ENCODE assay signal across 8 cellular contexts in the genomic region with DNA sequence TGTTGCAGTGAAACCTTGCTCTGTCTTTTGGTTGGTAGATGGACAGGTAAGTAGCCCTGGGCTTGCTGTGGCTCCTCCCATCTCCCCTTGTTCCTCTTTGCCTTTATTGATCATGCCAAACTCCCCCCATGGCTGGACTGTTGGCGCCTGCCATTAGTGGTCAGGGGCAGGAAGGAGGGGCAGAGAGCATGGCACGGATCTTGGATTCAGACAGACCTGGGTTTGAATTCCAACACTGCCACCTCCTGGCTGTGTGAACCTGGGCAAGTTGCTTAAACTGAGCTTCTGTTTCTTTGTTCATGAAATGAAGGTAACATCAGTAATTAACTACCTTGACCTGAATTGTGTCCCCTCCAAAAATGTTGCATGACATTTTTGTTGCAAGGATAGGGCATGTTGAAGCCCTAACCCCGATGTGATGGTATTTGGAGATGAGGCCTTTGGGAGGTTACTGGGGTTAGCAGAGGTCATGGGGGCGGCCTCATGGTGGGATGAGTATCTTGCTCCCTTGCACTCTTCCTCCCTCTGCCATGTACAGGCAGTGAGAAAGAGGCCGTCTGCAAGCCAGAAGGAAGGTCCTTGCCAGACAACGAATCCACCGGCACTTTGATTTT. TPM values are rescaled to one million over a fixed set of nuclear protein-coding genes. Genes with fewer than 3 reads are reported as not detected.
DNase-seq lines count a peak whose midpoint lies in the region; ATAC-seq, FAIRE-seq and TF ChIP-seq lines count a peak whose summit lies in the region.

No MANE protein-coding gene starts in this region.

- no peak for FAIRE-seq in kidney (lab: Jason Lieb, UNC)

- H3K27me3 Mint-ChIP-seq in activated naive CD8-positive, alpha-beta T cell treated with anti-CD3 and anti-CD28 coated beads for 36 hours, result no peaks in the 10 kb centered on the region

- no peak overlapping the region for H3K27ac Mint-ChIP-seq in activated naive CD8-positive, alpha-beta T cell treated with anti-CD3 and anti-CD28 coated beads for 36 hours

- H3K4me1 Mint-ChIP-seq in activated naive CD8-positive, alpha-beta T cell treated with anti-CD3 and anti-CD28 coated beads for 36 hours, result peaks cover 17% of the 10 kb centered on the region

- DNase-seq in AG10803 (ENCODE audit: low read depth) (peak; percentile 38), NCI-H146 (lab: John Stamatoyannopoulos, UW) (peak; percentile 78), kidney (no peak), ureter (ENCODE audit: low spot score) (no peak)
- DNase-seq in activated naive CD8-positive, alpha-beta T cell treated with anti-CD3 and anti-CD28 coated beads for 36 hours, result peak; percentile 28
- DNase-seq in activated effector memory CD4-positive, alpha-beta T cell treated with anti-CD3 and anti-CD28 coated beads, Interleukin-2, amount 50 U/mL, for 16 hours, result no peak

- ATAC-seq in HG03469 (IDR thresholded peaks at IDR 0.05; ENCODE audit: unreplicated experiment), result no peak

- intact Hi-C loops in kidney (cut with DNase I), result loop anchor here (10.0 kb wide), 1 partner anchor 250 kb away; no protein-coding TSS in a partner anchor

- H3K4me3 ChIP-seq in AG10803 (ENCODE audit: low read length) (no peak overlapping the region), GM12875 (ENCODE audit: low read depth, low read length) (no peak overlapping the region), kidney (ENCODE audit: low read length in 2 of 2) (no peak overlapping the region)

- no peak overlapping the region for H3K27ac ChIP-seq in kidney (ENCODE audit: low read depth in 2 of 2, low read length in 2 of 2)

- no peaks in the 10 kb centered on the region for H3K36me3 Mint-ChIP-seq in activated naive CD8-positive, alpha-beta T cell treated with anti-CD3 and anti-CD28 coated beads for 36 hours

- TF ChIP-seq CTCF in AG10803 (conservative IDR thresholded peaks at IDR 0.05; ENCODE audit: low read length) (peak; percentile 58), GM12875 (IDR thresholded peaks at IDR 0.05; ENCODE audit: borderline replicate concordance, insufficient read depth, low read depth, low read length) (peak; percentile 74), kidney (IDR thresholded peaks at IDR 0.05; ENCODE audit: borderline replicate concordance, extremely low read depth, insufficient read depth) (peak; percentile 47)

- H3K9me3 ChIP-seq in kidney (ENCODE audit: control insufficient read depth in 1 of 2, low read length in 2 of 2), result no peaks in the 10 kb centered on the region

- no peak overlapping the region for H3K9ac ChIP-seq in kidney (ENCODE audit: low read length in 2 of 2)

- H3K9me3 Mint-ChIP-seq in activated naive CD8-positive, alpha-beta T cell treated with anti-CD3 and anti-CD28 coated beads for 36 hours, result no peaks in the 10 kb centered on the region

- H3K4me1 ChIP-seq in kidney (ENCODE audit: control insufficient read depth in 1 of 2, insufficient read depth in 1 of 2, low read depth in 1 of 2, low read length in 2 of 2), result peaks cover 11 to 18% of the 10 kb centered on the region in 2 donors

- no peak overlapping the region for H3K4me3 Mint-ChIP-seq in activated naive CD8-positive, alpha-beta T cell treated with anti-CD3 and anti-CD28 coated beads for 36 hours

- peaks cover 0 to 13% of the 10 kb centered on the region in 2 donors for H3K36me3 ChIP-seq in kidney (ENCODE audit: control insufficient read depth in 1 of 2, insufficient read depth in 2 of 2, low read length in 2 of 2)

RNA-seq across cellular contexts. Expression of a gene that starts 6.0 kb away (rescaled TPM):
- total RNA-seq in activated naive CD8-positive, alpha-beta T cell treated with anti-CD3 and anti-CD28 coated beads for 36 hours, result 1 to 10 TPM; 1.1 to 1.2 TPM
- total RNA-seq in kidney (47.6 TPM), ureter (67.5 TPM)
- 41.5 TPM for polyA plus RNA-seq in kidney (ENCODE audit: insufficient read depth, low read depth, low replicate concordance)

Comparison
In these comparisons a context has a peak if more than half of its experiments do, and no peak if none do; other contexts are left out.
1. DNase-seq: peak in AG10803 (single experiment), NCI-H146 (single experiment) and activated naive CD8-positive, alpha-beta T cell treated with anti-CD3 and anti-CD28 coated beads for 36 hours (single experiment); none in kidney (single experiment), activated effector memory CD4-positive, alpha-beta T cell treated with anti-CD3 and anti-CD28 coated beads, Interleukin-2, amount 50 U/mL, for 16 hours (single experiment) and ureter (single experiment).
2. RNA of a gene that starts 6.0 kb away (total RNA-seq): 67.5 TPM in ureter (single experiment) and 47.6 TPM in kidney (single experiment); 1.1 to 1.2 TPM in activated naive CD8-positive, alpha-beta T cell treated with anti-CD3 and anti-CD28 coated beads for 36 hours; every median in the first group is over 10 times any median in the second.
3. Peak in every context shown above with its lines, with median percentiles within 50 percentile points of each other: CTCF ChIP-seq.